In genomic region chr17:6857336-6857735, GRCh38 we compare ENCODE assay signal across 25 cellular contexts. TPM values are rescaled to one million over a fixed set of nuclear protein-coding genes. Genes with fewer than 3 reads are reported as not detected.
DNase-seq lines count a peak whose midpoint lies in the region; ATAC-seq, FAIRE-seq and TF ChIP-seq lines count a peak whose summit lies in the region.
"Had no signal": no experiment of that assay in that cellular context is flagged by ENCODE, and none has a peak within 500 bp of the region (broad histone marks: within the 10 kb centered on the region; RNA-seq: fewer than 3 reads in every experiment).

No MANE protein-coding gene starts in this region.

- no peak for TF ChIP-seq POLR2A in GM12892 (IDR thresholded peaks at IDR 0.05; ENCODE audit: low read depth, low read length)

- H3K79me2 ChIP-seq in OCI-LY1 (ENCODE audit: insufficient read depth, low read length), result peaks cover 55% of the 10 kb centered on the region

- H3K27ac Mint-ChIP-seq in CD14-positive monocyte, result no peak overlapping the region
- H3K27ac Mint-ChIP-seq: HFFc6 had no signal

- no peaks in the 10 kb centered on the region for H3K9me2 ChIP-seq in OCI-LY1 (ENCODE audit: low read depth, low read length)
- H3K9me2 ChIP-seq: SK-N-SH had no signal

- H3K27me3 Mint-ChIP-seq in CD14-positive monocyte (ENCODE audit: low read depth in 3 of 3), result peaks cover 5 to 13% (median 10%) of the 10 kb centered on the region in 3 donors

- H3K4me3 ChIP-seq in BLaER1 (no peak overlapping the region), OCI-LY1 (ENCODE audit: low read depth, low read length, poor library complexity, severe bottlenecking) (peak overlapping the region; percentile 35)
- H3K4me3 ChIP-seq: HAP-1, Peyer's patch had no signal

- H2AFZ ChIP-seq in OCI-LY1 (ENCODE audit: low read length), result no peak overlapping the region

- H3K9me3 ChIP-seq in BLaER1, result peaks cover 43% of the 10 kb centered on the region
- H3K9me3 ChIP-seq in OCI-LY1 (ENCODE audit: low read length), result peaks cover 3% of the 10 kb centered on the region; the same call in 1 of the 2 replicates
- H3K9me3 ChIP-seq: HAP-1, Peyer's patch, SK-N-SH had no signal

- H3F3A ChIP-seq in OCI-LY1 (ENCODE audit: insufficient read depth, low read length), result no peaks in the 10 kb centered on the region

- H3K4me2 ChIP-seq in BLaER1 (peak overlapping the region; percentile 52), OCI-LY1 (ENCODE audit: low read length) (peak overlapping the region; percentile 62)
- H3K4me2 ChIP-seq: SK-N-SH had no signal

- TF ChIP-seq CTCF in OCI-LY1 (IDR thresholded peaks at IDR 0.05; ENCODE audit: low read length) (no peak), CD14-positive monocyte (IDR thresholded peaks at IDR 0.05) (no peak)

- H3K27me3 ChIP-seq in BLaER1, result no peaks in the 10 kb centered on the region
- no peaks in the 10 kb centered on the region for H3K27me3 ChIP-seq in OCI-LY1 (ENCODE audit: insufficient read depth, low read length)
- H3K27me3 ChIP-seq: Peyer's patch had no signal

- H3K36me3 ChIP-seq in BLaER1 (no peaks in the 10 kb centered on the region), OCI-LY1 (ENCODE audit: insufficient read depth, low read length) (peaks cover 23% of the 10 kb centered on the region)
- H3K36me3 ChIP-seq: HAP-1, Peyer's patch had no signal

- H3K27ac ChIP-seq in BLaER1, result no peak overlapping the region
- H3K27ac ChIP-seq in OCI-LY1 (ENCODE audit: low read depth, low read length, poor library complexity, severe bottlenecking), result peak overlapping the region; percentile 65
- H3K27ac ChIP-seq: Peyer's patch had no signal

- no peak for DNase-seq in GM12892 (ENCODE audit: insufficient read length)
- DNase-seq in CD14-positive monocyte (ENCODE audit: low spot score), result no peak
- no peak for DNase-seq in RPMI8226
- no peak for DNase-seq in Ammon's horn (ENCODE audit: low spot score)
- DNase-seq: 8988T; ACHN; CD4-positive, alpha-beta memory T cell; COR-L47; DMS53; GOT3; HFFc6; KBM-7; NCI-H2029 treated with DMSO at 0.1 percent for 48 hours; NCI-H446 treated with DMSO at 0.1 percent for 48 hours; NCI-H526 treated with DMSO at 0.1 percent for 48 hours; Peyer's patch; SIG-M5; SK-N-SH had no signal

- H3K4me1 Mint-ChIP-seq in CD14-positive monocyte, result peaks cover 6% of the 10 kb centered on the region

- H3K9ac ChIP-seq in BLaER1 (no peak overlapping the region), OCI-LY1 (ENCODE audit: low read length) (0 out of 2 replicates have a peak overlapping the region, but pooled peaks have one; percentile 4)
- H3K9ac ChIP-seq: SK-N-SH had no signal

- no peaks in the 10 kb centered on the region for H3K36me3 Mint-ChIP-seq in CD14-positive monocyte

- no peak overlapping the region for H3K4me3 Mint-ChIP-seq in CD14-positive monocyte
- H3K4me3 Mint-ChIP-seq: CD4-positive, alpha-beta memory T cell; HFFc6 had no signal

- H4K20me1 ChIP-seq in BLaER1 (no peaks in the 10 kb centered on the region), OCI-LY1 (ENCODE audit: insufficient read depth, low read length) (no peaks in the 10 kb centered on the region)

- H3K4me1 ChIP-seq in BLaER1 (peaks cover 46% of the 10 kb centered on the region), OCI-LY1 (ENCODE audit: insufficient read depth, low read length, severe bottlenecking) (peaks cover 59% of the 10 kb centered on the region)
- H3K4me1 ChIP-seq: HAP-1, Peyer's patch had no signal

- H3K9me3 Mint-ChIP-seq in CD14-positive monocyte, result peaks cover 0 to 9% (median 2%) of the 10 kb centered on the region in 7 donors
- H3K9me3 Mint-ChIP-seq: HFFc6 had no signal

- no peak for ATAC-seq in HG02981 (IDR thresholded peaks at IDR 0.05; ENCODE audit: unreplicated experiment)

- intact Hi-C loops in CD14-positive monocyte (cut with micrococcal nuclease), result no loop called here

- FAIRE-seq in GM12892 (lab: Jason Lieb, UNC), result peak; percentile 60
- peak; percentile 21 for FAIRE-seq in colon (lab: Jason Lieb, UNC)
- FAIRE-seq: HTR-8/SVneo had no signal

RNA-seq across cellular contexts. Expression of gene TEKT1, which starts 25.8 kb away (rescaled TPM):
- not detected for polyA plus RNA-seq in GM12892 (2012; ENCODE audit: missing spikeins)
- not detected for polyA plus RNA-seq in CD14-positive monocyte
- polyA plus RNA-seq: BJ; CD4-positive, alpha-beta memory T cell; SK-N-SH had no signal
